19 cellular contexts compared by ENCODE assay signal in genomic region chr3:150783334-150783733, GRCh38.
"Had no signal": no experiment of that assay in that cellular context is flagged by ENCODE, and none has a peak within 500 bp of the region (broad histone marks: within the 10 kb centered on the region; RNA-seq: fewer than 3 reads in every experiment).

No MANE protein-coding gene starts in this region.

- H3K27me3 ChIP-seq: tibial nerve, uterus had no signal

- H3K4me3 ChIP-seq: mucosa of descending colon, tibial nerve, uterus had no signal

- H3K4me3 Mint-ChIP-seq: memory B cell; naive thymus-derived CD4-positive, alpha-beta T cell had no signal

- ATAC-seq: left ventricle myocardium superior; mucosa of descending colon; naive thymus-derived CD4-positive, alpha-beta T cell; SK-N-SH treated with all-trans-retinoic acid at 6 μM for 48 hours had no signal

- H3K9me3 Mint-ChIP-seq: memory B cell had no signal

- H3K36me3 Mint-ChIP-seq: memory B cell had no signal

- H3K36me3 ChIP-seq: tibial nerve, uterus had no signal

- H3K27ac Mint-ChIP-seq: memory B cell had no signal

- H3K4me1 ChIP-seq: parathyroid adenoma, uterus had no signal

- DNase-seq: activated CD4-positive, CD25-positive, alpha-beta regulatory T cell treated with anti-CD3 and anti-CD28 coated beads, Interleukin-2, amount 50 U/mL, for 72 hours; activated CD8-positive, alpha-beta memory T cell treated with anti-CD3 and anti-CD28 coated beads for 24 hours; activated effector memory CD4-positive, alpha-beta T cell treated with anti-CD3 and anti-CD28 coated beads, Interleukin-2, amount 50 U/mL, for 16 hours; erythroblast; hypothalamus; kidney glomerular epithelial cell; left ventricle myocardium superior; mucosa of descending colon; naive thymus-derived CD4-positive, alpha-beta T cell; stimulated activated CD4-positive, alpha-beta T cell treated with anti-CD3 and anti-CD28 coated beads, Interleukin-12 subunit alpha, Interleukin-12 subunit beta, amount 100 ng/mL, for 4 hours; stimulated activated CD4-positive, alpha-beta T cell treated with anti-CD3 and anti-CD28 coated beads, Interleukin-2, amount 100 ng/mL, for 24 hours; substantia nigra; T-helper 1 cell; T1000; uterus had no signal

- H3K9me3 ChIP-seq: mucosa of descending colon, tibial nerve, uterus had no signal
